ENCODE assay signal across 18 cellular contexts in the genomic region with DNA sequence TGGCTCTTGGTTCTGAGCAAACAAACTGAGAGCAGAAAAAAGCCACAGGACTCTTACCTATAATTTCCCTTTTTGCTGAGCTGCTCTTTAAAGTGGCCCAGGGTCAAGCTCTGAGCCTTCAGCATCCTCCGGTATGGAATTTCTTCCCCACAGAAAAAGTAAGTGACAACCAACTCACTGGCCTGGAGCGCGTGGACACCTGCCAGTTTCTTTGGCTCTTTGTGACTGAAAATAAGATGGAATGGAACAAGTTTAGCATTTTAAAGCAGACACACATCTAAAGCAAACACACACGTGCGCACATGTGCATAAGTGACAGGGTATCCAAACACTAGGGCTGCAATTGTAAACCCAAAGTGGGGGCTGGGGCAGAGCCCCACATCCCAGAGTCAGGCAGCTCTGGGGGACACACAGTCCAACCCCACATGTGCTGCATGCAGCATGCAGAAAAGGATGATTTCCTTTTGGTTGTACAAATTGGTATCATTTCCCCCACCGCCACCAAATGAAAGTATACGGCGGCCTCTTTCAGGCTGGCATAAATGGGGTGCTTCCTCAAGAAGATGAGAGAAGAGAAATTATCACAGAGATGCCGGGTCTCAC.
"Had no signal": no experiment of that assay in that cellular context is flagged by ENCODE, and none has a peak within 500 bp of the region (broad histone marks: within the 10 kb centered on the region; RNA-seq: fewer than 3 reads in every experiment).

No MANE protein-coding gene starts in this region.

- H3K27ac ChIP-seq: RWPE1, SJSA1, thoracic aorta had no signal

- FAIRE-seq: endometrium, islet of Langerhans had no signal

- H3K4me1 ChIP-seq: SJSA1 had no signal

- H3K27me3 Mint-ChIP-seq: activated CD4-positive, alpha-beta T cell treated with anti-CD3 and anti-CD28 coated beads for 36 hours; stimulated activated naive CD8-positive, alpha-beta T cell treated with anti-CD3 and anti-CD28 coated beads, Interleukin-15, Interleukin-2, amounts not matched to agents 100 ng/mL and 50 ng/mL, for 24 hours had no signal

- H3K4me3 ChIP-seq: breast epithelium, dorsolateral prefrontal cortex, left ventricle myocardium inferior, sigmoid colon, SJSA1, thoracic aorta had no signal

- H3K4me3 Mint-ChIP-seq: activated CD4-positive, alpha-beta T cell treated with anti-CD3 and anti-CD28 coated beads for 36 hours; stimulated activated naive CD8-positive, alpha-beta T cell treated with anti-CD3 and anti-CD28 coated beads, Interleukin-15, Interleukin-2, amounts not matched to agents 100 ng/mL and 50 ng/mL, for 24 hours had no signal

- DNase-seq: activated CD4-positive, alpha-beta T cell treated with anti-CD3 and anti-CD28 coated beads for 36 hours; activated CD8-positive, alpha-beta memory T cell treated with anti-CD3 and anti-CD28 coated beads for 24 hours; left ventricle myocardium inferior; sigmoid colon; stimulated activated CD4-positive, alpha-beta T cell treated with anti-CD3 and anti-CD28 coated beads, Interleukin-12 subunit alpha, Interleukin-12 subunit beta, amount 100 ng/mL, for 4 hours; stimulated activated CD4-positive, alpha-beta T cell treated with anti-CD3 and anti-CD28 coated beads, Interleukin-4, amount 100 ng/mL, for 1 hour; stimulated activated CD8-positive, alpha-beta memory T cell treated with anti-CD3 and anti-CD28 coated beads, Interleukin-4, amount 100 ng/mL, for 48 hours; SW 1271 had no signal

- H3K9me3 ChIP-seq: breast epithelium, left ventricle myocardium inferior, sigmoid colon, SJSA1, thoracic aorta had no signal

- H3K9me3 Mint-ChIP-seq: activated naive CD4-positive, alpha-beta T cell treated with anti-CD3 and anti-CD28 coated beads, Interleukin-2, amount 50 U/mL, for 72 hours; stimulated activated naive CD8-positive, alpha-beta T cell treated with anti-CD3 and anti-CD28 coated beads, Interleukin-15, Interleukin-2, amounts not matched to agents 100 ng/mL and 50 ng/mL, for 24 hours had no signal

- H3K27ac Mint-ChIP-seq: activated CD4-positive, alpha-beta T cell treated with anti-CD3 and anti-CD28 coated beads for 36 hours; activated naive CD4-positive, alpha-beta T cell treated with anti-CD3 and anti-CD28 coated beads, Interleukin-2, amount 50 U/mL, for 72 hours; stimulated activated naive CD8-positive, alpha-beta T cell treated with anti-CD3 and anti-CD28 coated beads, Interleukin-15, Interleukin-2, amounts not matched to agents 100 ng/mL and 50 ng/mL, for 24 hours had no signal

- H3K36me3 ChIP-seq: breast epithelium had no signal

- H3K27me3 ChIP-seq: breast epithelium, dorsolateral prefrontal cortex, sigmoid colon, SJSA1 had no signal

- ATAC-seq: activated CD4-positive, alpha-beta T cell treated with anti-CD3 and anti-CD28 coated beads for 36 hours; activated naive CD4-positive, alpha-beta T cell treated with anti-CD3 and anti-CD28 coated beads, Interleukin-2, amount 50 U/mL, for 72 hours; esophagus mucosa had no signal
